1 cellular context compared by ENCODE assay signal in the genomic region with DNA sequence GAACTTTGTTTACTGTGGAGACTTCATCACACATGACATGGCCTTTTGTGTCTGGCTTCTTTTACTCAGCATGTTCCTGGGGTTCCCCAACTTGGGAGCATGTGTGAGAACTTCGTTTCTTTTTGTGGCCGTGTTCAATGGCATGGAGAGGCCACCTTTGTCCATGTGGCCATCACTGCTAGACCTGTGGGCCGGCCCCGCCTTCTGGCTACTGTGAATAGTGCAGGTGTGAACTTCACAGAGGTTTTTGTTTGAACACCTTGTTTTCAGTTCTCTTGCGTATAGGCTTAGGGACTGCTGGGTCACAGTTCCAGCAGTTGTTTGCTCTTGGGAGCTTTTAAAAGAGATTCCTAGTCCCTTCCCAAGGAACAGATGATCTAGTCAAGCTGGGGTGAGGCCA.
TF ChIP-seq lines count a peak whose summit lies in the region.

No MANE protein-coding gene starts in this region.

TF ChIP-seq in HepG2, 621 proteins besides CTCF, POLR2A, EP300 and RAD21 (continued from another document and continues in another):
- TF ChIP-seq, protein P1, sequence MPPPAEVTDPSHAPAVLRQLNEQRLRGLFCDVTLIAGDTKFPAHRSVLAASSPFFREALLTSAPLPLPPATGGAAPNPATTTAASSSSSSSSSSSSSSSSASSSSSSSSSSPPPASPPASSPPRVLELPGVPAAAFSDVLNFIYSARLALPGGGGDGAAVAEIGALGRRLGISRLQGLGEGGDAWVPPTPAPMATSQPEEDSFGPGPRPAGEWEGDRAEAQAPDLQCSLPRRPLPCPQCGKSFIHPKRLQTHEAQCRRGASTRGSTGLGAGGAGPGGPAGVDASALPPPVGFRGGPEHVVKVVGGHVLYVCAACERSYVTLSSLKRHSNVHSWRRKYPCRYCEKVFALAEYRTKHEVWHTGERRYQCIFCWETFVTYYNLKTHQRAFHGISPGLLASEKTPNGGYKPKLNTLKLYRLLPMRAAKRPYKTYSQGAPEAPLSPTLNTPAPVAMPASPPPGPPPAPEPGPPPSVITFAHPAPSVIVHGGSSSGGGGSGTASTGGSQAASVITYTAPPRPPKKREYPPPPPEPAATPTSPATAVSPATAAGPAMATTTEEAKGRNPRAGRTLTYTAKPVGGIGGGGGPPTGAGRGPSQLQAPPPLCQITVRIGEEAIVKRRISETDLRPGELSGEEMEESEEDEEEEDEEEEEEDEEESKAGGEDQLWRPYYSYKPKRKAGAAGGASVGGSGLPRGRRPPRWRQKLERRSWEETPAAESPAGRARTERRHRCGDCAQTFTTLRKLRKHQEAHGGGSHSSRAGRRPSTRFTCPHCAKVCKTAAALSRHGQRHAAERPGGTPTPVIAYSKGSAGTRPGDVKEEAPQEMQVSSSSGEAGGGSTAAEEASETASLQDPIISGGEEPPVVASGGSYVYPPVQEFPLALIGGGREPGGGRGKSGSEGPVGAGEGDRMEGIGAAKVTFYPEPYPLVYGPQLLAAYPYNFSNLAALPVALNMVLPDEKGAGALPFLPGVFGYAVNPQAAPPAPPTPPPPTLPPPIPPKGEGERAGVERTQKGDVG (CRISPR knock-in tag; IDR thresholded peaks at IDR 0.05; ENCODE audit: borderline replicate concordance) = no peak
- no peak for TF ChIP-seq ZNF180 (CRISPR knock-in tag; IDR thresholded peaks at IDR 0.05; ENCODE audit: borderline replicate concordance, low read depth)
- peak; percentile 57 for TF ChIP-seq FOXO1 (CRISPR knock-in tag; IDR thresholded peaks at IDR 0.05)
- TF ChIP-seq MTF2 (CRISPR knock-in tag; IDR thresholded peaks at IDR 0.05; ENCODE audit: borderline replicate concordance) = no peak
- no peak for TF ChIP-seq SP140L (CRISPR knock-in tag; IDR thresholded peaks at IDR 0.05; ENCODE audit: borderline replicate concordance)
- TF ChIP-seq, protein P2, sequence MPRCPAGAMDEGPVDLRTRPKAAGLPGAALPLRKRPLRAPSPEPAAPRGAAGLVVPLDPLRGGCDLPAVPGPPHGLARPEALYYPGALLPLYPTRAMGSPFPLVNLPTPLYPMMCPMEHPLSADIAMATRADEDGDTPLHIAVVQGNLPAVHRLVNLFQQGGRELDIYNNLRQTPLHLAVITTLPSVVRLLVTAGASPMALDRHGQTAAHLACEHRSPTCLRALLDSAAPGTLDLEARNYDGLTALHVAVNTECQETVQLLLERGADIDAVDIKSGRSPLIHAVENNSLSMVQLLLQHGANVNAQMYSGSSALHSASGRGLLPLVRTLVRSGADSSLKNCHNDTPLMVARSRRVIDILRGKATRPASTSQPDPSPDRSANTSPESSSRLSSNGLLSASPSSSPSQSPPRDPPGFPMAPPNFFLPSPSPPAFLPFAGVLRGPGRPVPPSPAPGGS (CRISPR knock-in tag; IDR thresholded peaks at IDR 0.05) = no peak
- no peak for TF ChIP-seq IRX3 (CRISPR knock-in tag; IDR thresholded peaks at IDR 0.05; ENCODE audit: borderline replicate concordance, low read depth)
- TF ChIP-seq NFKBIZ (CRISPR knock-in tag; IDR thresholded peaks at IDR 0.05) = no peak
- TF ChIP-seq, protein P3, sequence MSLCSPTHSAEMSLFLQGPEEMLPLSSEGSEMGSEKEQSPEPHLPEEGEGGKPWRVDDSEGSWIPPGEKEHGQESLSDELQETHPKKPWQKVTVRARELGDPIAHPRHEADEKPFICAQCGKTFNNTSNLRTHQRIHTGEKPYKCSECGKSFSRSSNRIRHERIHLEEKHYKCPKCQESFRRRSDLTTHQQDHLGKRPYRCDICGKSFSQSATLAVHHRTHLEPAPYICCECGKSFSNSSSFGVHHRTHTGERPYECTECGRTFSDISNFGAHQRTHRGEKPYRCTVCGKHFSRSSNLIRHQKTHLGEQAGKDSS (CRISPR knock-in tag; IDR thresholded peaks at IDR 0.05; ENCODE audit: borderline replicate concordance, low read depth) = no peak
- 0 out of 2 replicates have a peak, but pooled peaks have one; percentile 39 for TF ChIP-seq MIER2 (CRISPR knock-in tag; IDR thresholded peaks at IDR 0.05)
- TF ChIP-seq ZNF614 (CRISPR knock-in tag; IDR thresholded peaks at IDR 0.05; ENCODE audit: borderline replicate concordance) = peak; percentile 47; the same call in 1 of the 2 replicates
- TF ChIP-seq, protein P4, sequence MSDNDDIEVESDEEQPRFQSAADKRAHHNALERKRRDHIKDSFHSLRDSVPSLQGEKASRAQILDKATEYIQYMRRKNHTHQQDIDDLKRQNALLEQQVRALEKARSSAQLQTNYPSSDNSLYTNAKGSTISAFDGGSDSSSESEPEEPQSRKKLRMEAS (IDR thresholded peaks at IDR 0.05) = peak; percentile 73
- no peak for TF ChIP-seq GABPB1 (CRISPR knock-in tag; IDR thresholded peaks at IDR 0.05)
- no peak for TF ChIP-seq NRL (CRISPR knock-in tag; IDR thresholded peaks at IDR 0.05; ENCODE audit: borderline replicate concordance)
- TF ChIP-seq, protein P5, sequence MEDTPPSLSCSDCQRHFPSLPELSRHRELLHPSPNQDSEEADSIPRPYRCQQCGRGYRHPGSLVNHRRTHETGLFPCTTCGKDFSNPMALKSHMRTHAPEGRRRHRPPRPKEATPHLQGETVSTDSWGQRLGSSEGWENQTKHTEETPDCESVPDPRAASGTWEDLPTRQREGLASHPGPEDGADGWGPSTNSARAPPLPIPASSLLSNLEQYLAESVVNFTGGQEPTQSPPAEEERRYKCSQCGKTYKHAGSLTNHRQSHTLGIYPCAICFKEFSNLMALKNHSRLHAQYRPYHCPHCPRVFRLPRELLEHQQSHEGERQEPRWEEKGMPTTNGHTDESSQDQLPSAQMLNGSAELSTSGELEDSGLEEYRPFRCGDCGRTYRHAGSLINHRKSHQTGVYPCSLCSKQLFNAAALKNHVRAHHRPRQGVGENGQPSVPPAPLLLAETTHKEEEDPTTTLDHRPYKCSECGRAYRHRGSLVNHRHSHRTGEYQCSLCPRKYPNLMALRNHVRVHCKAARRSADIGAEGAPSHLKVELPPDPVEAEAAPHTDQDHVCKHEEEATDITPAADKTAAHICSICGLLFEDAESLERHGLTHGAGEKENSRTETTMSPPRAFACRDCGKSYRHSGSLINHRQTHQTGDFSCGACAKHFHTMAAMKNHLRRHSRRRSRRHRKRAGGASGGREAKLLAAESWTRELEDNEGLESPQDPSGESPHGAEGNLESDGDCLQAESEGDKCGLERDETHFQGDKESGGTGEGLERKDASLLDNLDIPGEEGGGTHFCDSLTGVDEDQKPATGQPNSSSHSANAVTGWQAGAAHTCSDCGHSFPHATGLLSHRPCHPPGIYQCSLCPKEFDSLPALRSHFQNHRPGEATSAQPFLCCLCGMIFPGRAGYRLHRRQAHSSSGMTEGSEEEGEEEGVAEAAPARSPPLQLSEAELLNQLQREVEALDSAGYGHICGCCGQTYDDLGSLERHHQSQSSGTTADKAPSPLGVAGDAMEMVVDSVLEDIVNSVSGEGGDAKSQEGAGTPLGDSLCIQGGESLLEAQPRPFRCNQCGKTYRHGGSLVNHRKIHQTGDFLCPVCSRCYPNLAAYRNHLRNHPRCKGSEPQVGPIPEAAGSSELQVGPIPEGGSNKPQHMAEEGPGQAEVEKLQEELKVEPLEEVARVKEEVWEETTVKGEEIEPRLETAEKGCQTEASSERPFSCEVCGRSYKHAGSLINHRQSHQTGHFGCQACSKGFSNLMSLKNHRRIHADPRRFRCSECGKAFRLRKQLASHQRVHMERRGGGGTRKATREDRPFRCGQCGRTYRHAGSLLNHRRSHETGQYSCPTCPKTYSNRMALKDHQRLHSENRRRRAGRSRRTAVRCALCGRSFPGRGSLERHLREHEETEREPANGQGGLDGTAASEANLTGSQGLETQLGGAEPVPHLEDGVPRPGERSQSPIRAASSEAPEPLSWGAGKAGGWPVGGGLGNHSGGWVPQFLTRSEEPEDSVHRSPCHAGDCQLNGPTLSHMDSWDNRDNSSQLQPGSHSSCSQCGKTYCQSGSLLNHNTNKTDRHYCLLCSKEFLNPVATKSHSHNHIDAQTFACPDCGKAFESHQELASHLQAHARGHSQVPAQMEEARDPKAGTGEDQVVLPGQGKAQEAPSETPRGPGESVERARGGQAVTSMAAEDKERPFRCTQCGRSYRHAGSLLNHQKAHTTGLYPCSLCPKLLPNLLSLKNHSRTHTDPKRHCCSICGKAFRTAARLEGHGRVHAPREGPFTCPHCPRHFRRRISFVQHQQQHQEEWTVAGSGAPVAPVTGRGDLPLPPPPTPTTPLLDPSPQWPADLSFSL (CRISPR knock-in tag; IDR thresholded peaks at IDR 0.05) = no peak
- TF ChIP-seq, protein P6, sequence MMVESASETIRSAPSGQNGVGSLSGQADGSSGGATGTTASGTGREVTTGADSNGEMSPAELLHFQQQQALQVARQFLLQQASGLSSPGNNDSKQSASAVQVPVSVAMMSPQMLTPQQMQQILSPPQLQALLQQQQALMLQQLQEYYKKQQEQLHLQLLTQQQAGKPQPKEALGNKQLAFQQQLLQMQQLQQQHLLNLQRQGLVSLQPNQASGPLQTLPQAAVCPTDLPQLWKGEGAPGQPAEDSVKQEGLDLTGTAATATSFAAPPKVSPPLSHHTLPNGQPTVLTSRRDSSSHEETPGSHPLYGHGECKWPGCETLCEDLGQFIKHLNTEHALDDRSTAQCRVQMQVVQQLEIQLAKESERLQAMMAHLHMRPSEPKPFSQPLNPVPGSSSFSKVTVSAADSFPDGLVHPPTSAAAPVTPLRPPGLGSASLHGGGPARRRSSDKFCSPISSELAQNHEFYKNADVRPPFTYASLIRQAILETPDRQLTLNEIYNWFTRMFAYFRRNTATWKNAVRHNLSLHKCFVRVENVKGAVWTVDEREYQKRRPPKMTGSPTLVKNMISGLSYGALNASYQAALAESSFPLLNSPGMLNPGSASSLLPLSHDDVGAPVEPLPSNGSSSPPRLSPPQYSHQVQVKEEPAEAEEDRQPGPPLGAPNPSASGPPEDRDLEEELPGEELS (CRISPR knock-in tag; IDR thresholded peaks at IDR 0.05) = 0 out of 2 replicates have a peak, but pooled peaks have one; percentile 22
- TF ChIP-seq ARNT2 (CRISPR knock-in tag; IDR thresholded peaks at IDR 0.05; ENCODE audit: low read depth) = no peak
- no peak for TF ChIP-seq ZBTB3 (CRISPR knock-in tag; IDR thresholded peaks at IDR 0.05; ENCODE audit: borderline replicate concordance, low read depth)
- TF ChIP-seq, protein P7, sequence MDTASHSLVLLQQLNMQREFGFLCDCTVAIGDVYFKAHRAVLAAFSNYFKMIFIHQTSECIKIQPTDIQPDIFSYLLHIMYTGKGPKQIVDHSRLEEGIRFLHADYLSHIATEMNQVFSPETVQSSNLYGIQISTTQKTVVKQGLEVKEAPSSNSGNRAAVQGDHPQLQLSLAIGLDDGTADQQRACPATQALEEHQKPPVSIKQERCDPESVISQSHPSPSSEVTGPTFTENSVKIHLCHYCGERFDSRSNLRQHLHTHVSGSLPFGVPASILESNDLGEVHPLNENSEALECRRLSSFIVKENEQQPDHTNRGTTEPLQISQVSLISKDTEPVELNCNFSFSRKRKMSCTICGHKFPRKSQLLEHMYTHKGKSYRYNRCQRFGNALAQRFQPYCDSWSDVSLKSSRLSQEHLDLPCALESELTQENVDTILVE (CRISPR knock-in tag; IDR thresholded peaks at IDR 0.05) = peak; percentile 55; the same call in 1 of the 2 replicates
- no peak for TF ChIP-seq NCOA2 (CRISPR knock-in tag; IDR thresholded peaks at IDR 0.05)
- no peak for TF ChIP-seq NBN (conservative IDR thresholded peaks at IDR 0.05)
- TF ChIP-seq, protein P8, sequence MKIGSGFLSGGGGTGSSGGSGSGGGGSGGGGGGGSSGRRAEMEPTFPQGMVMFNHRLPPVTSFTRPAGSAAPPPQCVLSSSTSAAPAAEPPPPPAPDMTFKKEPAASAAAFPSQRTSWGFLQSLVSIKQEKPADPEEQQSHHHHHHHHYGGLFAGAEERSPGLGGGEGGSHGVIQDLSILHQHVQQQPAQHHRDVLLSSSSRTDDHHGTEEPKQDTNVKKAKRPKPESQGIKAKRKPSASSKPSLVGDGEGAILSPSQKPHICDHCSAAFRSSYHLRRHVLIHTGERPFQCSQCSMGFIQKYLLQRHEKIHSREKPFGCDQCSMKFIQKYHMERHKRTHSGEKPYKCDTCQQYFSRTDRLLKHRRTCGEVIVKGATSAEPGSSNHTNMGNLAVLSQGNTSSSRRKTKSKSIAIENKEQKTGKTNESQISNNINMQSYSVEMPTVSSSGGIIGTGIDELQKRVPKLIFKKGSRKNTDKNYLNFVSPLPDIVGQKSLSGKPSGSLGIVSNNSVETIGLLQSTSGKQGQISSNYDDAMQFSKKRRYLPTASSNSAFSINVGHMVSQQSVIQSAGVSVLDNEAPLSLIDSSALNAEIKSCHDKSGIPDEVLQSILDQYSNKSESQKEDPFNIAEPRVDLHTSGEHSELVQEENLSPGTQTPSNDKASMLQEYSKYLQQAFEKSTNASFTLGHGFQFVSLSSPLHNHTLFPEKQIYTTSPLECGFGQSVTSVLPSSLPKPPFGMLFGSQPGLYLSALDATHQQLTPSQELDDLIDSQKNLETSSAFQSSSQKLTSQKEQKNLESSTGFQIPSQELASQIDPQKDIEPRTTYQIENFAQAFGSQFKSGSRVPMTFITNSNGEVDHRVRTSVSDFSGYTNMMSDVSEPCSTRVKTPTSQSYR (CRISPR knock-in tag; IDR thresholded peaks at IDR 0.05; ENCODE audit: borderline replicate concordance) = no peak
- no peak for TF ChIP-seq ZNF749 (CRISPR knock-in tag; IDR thresholded peaks at IDR 0.05; ENCODE audit: borderline replicate concordance)
- TF ChIP-seq, protein P9, sequence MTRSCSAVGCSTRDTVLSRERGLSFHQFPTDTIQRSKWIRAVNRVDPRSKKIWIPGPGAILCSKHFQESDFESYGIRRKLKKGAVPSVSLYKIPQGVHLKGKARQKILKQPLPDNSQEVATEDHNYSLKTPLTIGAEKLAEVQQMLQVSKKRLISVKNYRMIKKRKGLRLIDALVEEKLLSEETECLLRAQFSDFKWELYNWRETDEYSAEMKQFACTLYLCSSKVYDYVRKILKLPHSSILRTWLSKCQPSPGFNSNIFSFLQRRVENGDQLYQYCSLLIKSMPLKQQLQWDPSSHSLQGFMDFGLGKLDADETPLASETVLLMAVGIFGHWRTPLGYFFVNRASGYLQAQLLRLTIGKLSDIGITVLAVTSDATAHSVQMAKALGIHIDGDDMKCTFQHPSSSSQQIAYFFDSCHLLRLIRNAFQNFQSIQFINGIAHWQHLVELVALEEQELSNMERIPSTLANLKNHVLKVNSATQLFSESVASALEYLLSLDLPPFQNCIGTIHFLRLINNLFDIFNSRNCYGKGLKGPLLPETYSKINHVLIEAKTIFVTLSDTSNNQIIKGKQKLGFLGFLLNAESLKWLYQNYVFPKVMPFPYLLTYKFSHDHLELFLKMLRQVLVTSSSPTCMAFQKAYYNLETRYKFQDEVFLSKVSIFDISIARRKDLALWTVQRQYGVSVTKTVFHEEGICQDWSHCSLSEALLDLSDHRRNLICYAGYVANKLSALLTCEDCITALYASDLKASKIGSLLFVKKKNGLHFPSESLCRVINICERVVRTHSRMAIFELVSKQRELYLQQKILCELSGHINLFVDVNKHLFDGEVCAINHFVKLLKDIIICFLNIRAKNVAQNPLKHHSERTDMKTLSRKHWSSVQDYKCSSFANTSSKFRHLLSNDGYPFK (CRISPR knock-in tag; IDR thresholded peaks at IDR 0.05; ENCODE audit: borderline replicate concordance) = no peak
- 0 out of 2 replicates have a peak, but pooled peaks have one; percentile 35 for TF ChIP-seq HMG20B (CRISPR knock-in tag; conservative IDR thresholded peaks at IDR 0.05)
- TF ChIP-seq SMC3 (IDR thresholded peaks at IDR 0.05; ENCODE audit: low read length) = peak; percentile 68
- TF ChIP-seq ZNF672 (CRISPR knock-in tag; IDR thresholded peaks at IDR 0.05) = no peak
- TF ChIP-seq, protein P10, sequence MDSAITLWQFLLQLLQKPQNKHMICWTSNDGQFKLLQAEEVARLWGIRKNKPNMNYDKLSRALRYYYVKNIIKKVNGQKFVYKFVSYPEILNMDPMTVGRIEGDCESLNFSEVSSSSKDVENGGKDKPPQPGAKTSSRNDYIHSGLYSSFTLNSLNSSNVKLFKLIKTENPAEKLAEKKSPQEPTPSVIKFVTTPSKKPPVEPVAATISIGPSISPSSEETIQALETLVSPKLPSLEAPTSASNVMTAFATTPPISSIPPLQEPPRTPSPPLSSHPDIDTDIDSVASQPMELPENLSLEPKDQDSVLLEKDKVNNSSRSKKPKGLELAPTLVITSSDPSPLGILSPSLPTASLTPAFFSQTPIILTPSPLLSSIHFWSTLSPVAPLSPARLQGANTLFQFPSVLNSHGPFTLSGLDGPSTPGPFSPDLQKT (CRISPR knock-in tag; IDR thresholded peaks at IDR 0.05; ENCODE audit: borderline replicate concordance) = no peak
- no peak for TF ChIP-seq GTF2F1 (IDR thresholded peaks at IDR 0.05; ENCODE audit: low read length)
- 0 out of 2 replicates have a peak, but pooled peaks have one; percentile 14 for TF ChIP-seq IRF2 (CRISPR knock-in tag; IDR thresholded peaks at IDR 0.05)
